In the genomic region with DNA sequence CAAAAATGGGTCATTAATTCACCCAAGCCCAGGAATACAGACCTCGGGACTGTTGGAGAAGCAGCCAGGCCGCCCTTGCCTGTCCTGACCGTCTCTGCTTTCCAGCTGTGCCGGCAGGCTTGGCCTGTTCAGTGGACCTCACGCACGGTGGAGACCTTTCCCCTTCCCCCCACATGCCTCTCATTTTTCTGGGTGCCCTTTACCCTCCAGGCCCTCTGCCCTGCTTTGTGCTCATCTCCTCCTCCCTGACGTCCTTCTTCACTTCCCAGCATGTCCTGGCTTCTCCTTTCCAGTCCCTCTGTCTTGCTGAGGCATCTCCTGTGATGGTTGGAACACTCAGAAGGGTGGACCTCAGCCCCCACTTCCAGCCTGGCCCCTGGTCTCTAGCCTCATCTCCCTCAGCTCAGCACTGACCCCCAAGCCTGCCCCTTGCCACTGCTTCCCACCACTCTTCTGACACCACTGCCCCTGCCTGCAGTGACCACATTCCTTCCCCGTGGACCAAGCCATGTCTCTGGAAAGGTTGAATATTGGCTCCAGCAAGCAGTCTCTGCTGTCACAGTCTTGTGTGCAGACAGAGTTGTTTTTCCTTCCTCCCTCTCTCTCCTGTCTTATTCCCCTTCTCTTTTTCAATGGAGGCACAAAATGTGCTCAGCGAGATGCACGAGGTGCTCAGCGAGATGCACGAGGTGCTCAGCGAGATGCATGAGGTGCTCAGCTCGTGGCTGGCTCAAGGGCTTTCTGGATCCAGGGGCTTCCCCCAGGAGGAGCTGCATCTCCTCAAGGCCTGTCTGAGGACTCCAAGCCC, we compare ENCODE assay signal across 16 cellular contexts. TPM values are rescaled to one million over a fixed set of nuclear protein-coding genes. Genes with fewer than 3 reads are reported as not detected.
DNase-seq lines count a peak whose midpoint lies in the region; TF ChIP-seq lines count a peak whose summit lies in the region.
"Had no signal": no experiment of that assay in that cellular context is flagged by ENCODE, and none has a peak within 500 bp of the region (broad histone marks: within the 10 kb centered on the region; RNA-seq: fewer than 3 reads in every experiment).

No MANE protein-coding gene starts in this region.

- no TSS peak for BruUV-seq in PC-9 (replicated peaks; lab: Mats Ljungman, UMichigan)

- DNase-seq in activated CD4-positive, alpha-beta T cell treated with anti-CD3 and anti-CD28 coated beads, Interleukin-2, amount 10 ng/mL, durations not matched to agents 24 days and 14 days: no peak
- no peak for DNase-seq in activated CD4-positive, alpha-beta T cell treated with anti-CD3 and anti-CD28 coated beads, Interleukin-2, amount 50 U/mL, for 48 hours
- DNase-seq in PC-9: peak in 1 of 2 experiments; percentile 51
- peak in 1 of 2 donors; percentile 68 for DNase-seq in fibroblast of lung (ENCODE audit: low read depth in 2 of 2)
- DNase-seq in renal cortical epithelial cell (ENCODE audit: low read depth): peak; percentile 43
- no peak for DNase-seq in Kasumi-1 (lab: John Stamatoyannopoulos, UW)
- no peak for DNase-seq in stimulated activated naive CD4-positive, alpha-beta T cell treated with Interleukin-2 at 50 U/mL for 16 hours (lab: John Stamatoyannopoulos, UW)
- DNase-seq in GF-D8 (lab: John Stamatoyannopoulos, UW): no peak
- DNase-seq: activated CD4-positive, alpha-beta T cell treated with anti-CD3 and anti-CD28 coated beads, Interleukin-2, amount 50 U/mL, for 1 hour; amygdala; DMS79; effector CD8-positive, alpha-beta T cell; hippocampal formation; NCI-H2081 treated with DMSO at 0.1 percent for 48 hours; upper lobe of left lung had no signal

- peaks cover 22% of the 10 kb centered on the region for H3K36me3 Mint-ChIP-seq in activated CD4-positive, alpha-beta T cell treated with anti-CD3 and anti-CD28 coated beads, Interleukin-2, amount 10 ng/mL, durations not matched to agents 24 days and 14 days (ENCODE audit: low read depth)

- H3K27ac ChIP-seq in PC-9 (peak overlapping the region; percentile 90), fibroblast of lung (ENCODE audit: insufficient read depth, low read length) (peak overlapping the region; percentile 93)

- peak overlapping the region; percentile 26 for H3K9ac ChIP-seq in fibroblast of lung (ENCODE audit: insufficient read depth, low read length)

- H3K27me3 Mint-ChIP-seq in activated CD4-positive, alpha-beta T cell treated with anti-CD3 and anti-CD28 coated beads, Interleukin-2, amount 10 ng/mL, durations not matched to agents 24 days and 14 days: no peaks in the 10 kb centered on the region

- peaks cover 93% of the 10 kb centered on the region for H3K79me2 ChIP-seq in PC-9 (ENCODE audit: low read depth)
- H3K79me2 ChIP-seq in fibroblast of lung (ENCODE audit: control insufficient read depth, insufficient read depth, low read length): peaks cover 89% of the 10 kb centered on the region

- H3F3A ChIP-seq in PC-9 (ENCODE audit: insufficient read depth, low read depth): peaks cover 48% of the 10 kb centered on the region

- H3K4me1 Mint-ChIP-seq in activated CD4-positive, alpha-beta T cell treated with anti-CD3 and anti-CD28 coated beads, Interleukin-2, amount 10 ng/mL, durations not matched to agents 24 days and 14 days: peaks cover 37% of the 10 kb centered on the region

- no peaks in the 10 kb centered on the region for H3K27me3 ChIP-seq in PC-9 (ENCODE audit: insufficient read depth, low read depth)
- no peaks in the 10 kb centered on the region for H3K27me3 ChIP-seq in fibroblast of lung (ENCODE audit: control insufficient read depth, insufficient read depth, low read length)
- H3K27me3 ChIP-seq: upper lobe of left lung had no signal

- H3K4me3 ChIP-seq in PC-9: peak overlapping the region; percentile 8; the same call in 1 of the 2 replicates
- H3K4me3 ChIP-seq in fibroblast of lung (replicated peaks in 1 of 4; ENCODE audit: control extremely low read depth in 1 of 4, insufficient read depth in 1 of 4, low read depth in 3 of 4, low read length in 4 of 4): no peak overlapping the region
- H3K4me3 ChIP-seq: K562, upper lobe of left lung had no signal

- H3K9me3 ChIP-seq in PC-9 (ENCODE audit: insufficient read depth, low read depth) (no peaks in the 10 kb centered on the region), fibroblast of lung (ENCODE audit: control insufficient read depth, insufficient read depth, low read depth, low read length) (no peaks in the 10 kb centered on the region)
- H3K9me3 ChIP-seq: upper lobe of left lung had no signal

- H3K4me3 Mint-ChIP-seq in activated CD4-positive, alpha-beta T cell treated with anti-CD3 and anti-CD28 coated beads, Interleukin-2, amount 10 ng/mL, durations not matched to agents 24 days and 14 days: no peak overlapping the region

- CTCF ChIA-PET in PC-9 (lab: Charles Lee): no interaction called here

- H3K36me3 ChIP-seq in PC-9 (ENCODE audit: low read depth): peaks cover 8% of the 10 kb centered on the region
- H3K36me3 ChIP-seq in fibroblast of lung (ENCODE audit: control insufficient read depth, insufficient read depth, low read length): peaks cover 16% of the 10 kb centered on the region

- TF ChIP-seq CTCF in PC-9 (conservative IDR thresholded peaks at IDR 0.05) (no peak), fibroblast of lung (conservative IDR thresholded peaks at IDR 0.05 in 1 of 2, IDR thresholded peaks at IDR 0.05 in 1 of 2; ENCODE audit: low read depth in 1 of 2, low read length in 2 of 2) (no peak)

- no peak overlapping the region for H2AFZ ChIP-seq in PC-9
- H2AFZ ChIP-seq in fibroblast of lung (ENCODE audit: low read length): no peak overlapping the region

- H3K9me3 Mint-ChIP-seq in activated CD4-positive, alpha-beta T cell treated with anti-CD3 and anti-CD28 coated beads, Interleukin-2, amount 10 ng/mL, durations not matched to agents 24 days and 14 days: no peaks in the 10 kb centered on the region

- POLR2A ChIA-PET in PC-9 (lab: Charles Lee; ENCODE audit: unreplicated experiment): no interaction called here

- peaks cover 95% of the 10 kb centered on the region for H3K4me1 ChIP-seq in PC-9 (replicated peaks; ENCODE audit: insufficient read depth)
- peaks cover 60% of the 10 kb centered on the region for H3K4me1 ChIP-seq in fibroblast of lung (ENCODE audit: control insufficient read depth, extremely low read depth, insufficient read depth, low read length)

- H4K20me1 ChIP-seq in PC-9 (ENCODE audit: insufficient read depth): no peaks in the 10 kb centered on the region
- no peaks in the 10 kb centered on the region for H4K20me1 ChIP-seq in fibroblast of lung (ENCODE audit: control insufficient read depth, extremely low read depth, insufficient read depth, low read length)

- no peaks in the 10 kb centered on the region for H3K9me2 ChIP-seq in PC-9 (ENCODE audit: insufficient read depth)

- intact Hi-C loops in activated CD4-positive, alpha-beta T cell treated with anti-CD3 and anti-CD28 coated beads, Interleukin-2, amount 10 ng/mL, durations not matched to agents 24 days and 14 days (cut with micrococcal nuclease): no loop called here
- intact Hi-C loops in PC-9 (cut with micrococcal nuclease; ENCODE audit: unreplicated experiment): loop anchor here (2.0 to 10.0 kb wide), 3 partner anchors 15 to 361 kb away; no protein-coding TSS in a partner anchor

- H3K4me2 ChIP-seq in PC-9: peak overlapping the region; percentile 69
- H3K4me2 ChIP-seq in fibroblast of lung (ENCODE audit: extremely low read depth, insufficient read depth, low read length): peak overlapping the region; percentile 64

- H3K27ac Mint-ChIP-seq in activated CD4-positive, alpha-beta T cell treated with anti-CD3 and anti-CD28 coated beads, Interleukin-2, amount 10 ng/mL, durations not matched to agents 24 days and 14 days: peak overlapping the region; percentile 57

RNA-seq across cellular contexts. Expression of gene BAG3, which starts 14.9 kb away (rescaled TPM):
- total RNA-seq in activated CD4-positive, alpha-beta T cell treated with anti-CD3 and anti-CD28 coated beads, Interleukin-2, amount 10 ng/mL, durations not matched to agents 24 days and 14 days: 27.7 and 29.1 TPM in 2 replicates
- total RNA-seq in PC-9 (2021): 62.7 and 75.7 TPM in 2 replicates
- total RNA-seq in fibroblast of lung: 5.1 and 8.4 TPM in 2 replicates
- polyA plus RNA-seq in fibroblast of lung: 20.0 and 20.9 TPM in 2 replicates
- polyA plus RNA-seq in fibroblast of lung (2012): 63.0 and 69.7 TPM in 2 replicates
- polyA minus RNA-seq in fibroblast of lung (ENCODE audit: low replicate concordance): 29.3 and 32.8 TPM in 2 replicates
- 6.3 and 26.8 TPM in 2 replicates for total RNA-seq in renal cortical epithelial cell

RNA-seq across cellular contexts. Expression of gene INPP5F, which starts 59.7 kb away (rescaled TPM):
- total RNA-seq in activated CD4-positive, alpha-beta T cell treated with anti-CD3 and anti-CD28 coated beads, Interleukin-2, amount 10 ng/mL, durations not matched to agents 24 days and 14 days: 18.1 and 18.3 TPM in 2 replicates
- total RNA-seq in PC-9 (2021) (11.4 and 12.4 TPM in 2 replicates), fibroblast of lung (18.5 and 23.3 TPM in 2 replicates), renal cortical epithelial cell (19.3 and 24.4 TPM in 2 replicates)
- polyA plus RNA-seq in fibroblast of lung: 15.0 and 19.0 TPM in 2 replicates
- 12.5 and 16.8 TPM in 2 replicates for polyA plus RNA-seq in fibroblast of lung (2012)
- polyA minus RNA-seq in fibroblast of lung (ENCODE audit: low replicate concordance): 3.1 and 13.7 TPM in 2 replicates
